Comparison of ENCODE assay signal across 7 cellular contexts in the genomic region with DNA sequence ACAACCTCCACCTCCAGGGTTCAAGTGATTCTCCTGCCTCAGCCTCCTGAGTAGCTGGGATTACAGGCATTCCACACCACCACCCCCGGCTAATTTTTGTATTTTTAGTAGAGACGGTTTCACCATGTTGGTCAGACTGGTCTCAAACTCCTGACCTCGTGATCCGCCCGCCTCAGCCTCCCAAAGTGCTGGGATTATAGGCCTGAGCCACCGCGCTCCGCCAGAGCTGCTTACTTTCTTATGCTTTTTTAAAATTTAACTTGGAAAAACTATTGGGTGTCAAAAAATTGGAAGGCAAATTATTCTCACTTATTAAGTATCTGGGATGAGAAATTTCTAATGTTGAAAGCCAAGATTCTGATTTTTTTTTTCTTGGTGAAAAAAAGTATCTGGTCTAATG. TPM values are rescaled to one million over a fixed set of nuclear protein-coding genes. Genes with fewer than 3 reads are reported as not detected.
DNase-seq lines count a peak whose midpoint lies in the region; TF ChIP-seq lines count a peak whose summit lies in the region.
"Not testable (repeated sequence)": the region's sequence is repeated elsewhere in the genome, so short reads cannot be mapped to it uniquely, and the experiment has no call there.

No MANE protein-coding gene starts in this region.

- not testable (repeated sequence) for H4K91ac ChIP-seq in mesenchymal stem cell (ENCODE audit: low read length)

- H4K8ac ChIP-seq in mesenchymal stem cell (ENCODE audit: low read length): not testable (repeated sequence)

- peaks cover 30% of the 10 kb centered on the region for H3K36me3 Mint-ChIP-seq in HFFc6 (ENCODE audit: low read depth)

- H3F3A ChIP-seq in smooth muscle cell (ENCODE audit: low read depth): peaks cover 71% of the 10 kb centered on the region

- not testable (repeated sequence) for H3K4me2 ChIP-seq in mesenchymal stem cell (ENCODE audit: low read length, poor library complexity, severe bottlenecking)
- peak overlapping the region; percentile 67 for H3K4me2 ChIP-seq in smooth muscle cell

- WGBS in mesenchymal stem cell: 97% methylated on average over 8 of the region's 8 CpGs
- 68% methylated on average over 8 of the region's 8 CpGs for WGBS in smooth muscle cell (ENCODE audit: low lambda C conversion rate)
- WGBS in tibial nerve, 2 donors: 60 to 68% methylated on average over 8 of the region's 8 CpGs

- DNase-seq in HFFc6; left ventricle myocardium inferior; mesenchymal stem cell; smooth muscle cell (lab: John Stamatoyannopoulos, UW; ENCODE audit: unreplicated experiment); tibial nerve (ENCODE audit: low spot score in 2 of 2): not testable (repeated sequence)
- peak in 2 of 10 donors; percentile 15 to 21 for DNase-seq in dorsolateral prefrontal cortex
- DNase-seq in posterior vena cava (ENCODE audit: low spot score): peak; percentile 80

- H3K27ac ChIP-seq in dorsolateral prefrontal cortex: peak overlapping the region in 33 of 59 donors; percentile 16 to 99 (median 94)
- H3K27ac ChIP-seq in left ventricle myocardium inferior (replicated peaks): peak overlapping the region; percentile 93
- H3K27ac ChIP-seq in mesenchymal stem cell (ENCODE audit: low read length, poor library complexity, severe bottlenecking): peak overlapping the region; percentile 96
- peak overlapping the region; percentile 70 for H3K27ac ChIP-seq in smooth muscle cell (ENCODE audit: low read depth)
- H3K27ac ChIP-seq in tibial nerve: peak overlapping the region; percentile 0 to 99 (median 52)

- H3K4me1 ChIP-seq in left ventricle myocardium inferior (peaks cover 65% of the 10 kb centered on the region), mesenchymal stem cell (ENCODE audit: control insufficient read depth, insufficient read depth, low read depth, low read length) (peaks cover 21% of the 10 kb centered on the region), smooth muscle cell (ENCODE audit: low read depth) (peaks cover 25% of the 10 kb centered on the region), tibial nerve (peaks cover 0 to 56% (median 33%) of the 10 kb centered on the region in 4 donors)

- H3K79me2 ChIP-seq in smooth muscle cell (ENCODE audit: low read depth): not testable (repeated sequence)

- not testable (repeated sequence) for H3K27me3 ChIP-seq in dorsolateral prefrontal cortex; left ventricle myocardium inferior (ENCODE audit: low read depth); mesenchymal stem cell (ENCODE audit: control insufficient read depth in 1 of 2, insufficient read depth in 1 of 2, low read length in 2 of 2); smooth muscle cell (ENCODE audit: low read depth); tibial nerve

- H3K4me1 Mint-ChIP-seq in HFFc6 (ENCODE audit: low read depth): peaks cover 52% of the 10 kb centered on the region

- H3K79me1 ChIP-seq in mesenchymal stem cell (replicated peaks; ENCODE audit: low read length, poor library complexity, severe bottlenecking): peaks cover 16% of the 10 kb centered on the region

- H3K18ac ChIP-seq in mesenchymal stem cell (ENCODE audit: low read depth in 1 of 2, low read length in 2 of 2): not testable (repeated sequence)

- TF ChIP-seq CTCF in HFFc6 (IDR thresholded peaks at IDR 0.05); dorsolateral prefrontal cortex (IDR thresholded peaks at IDR 0.05 in 54 of 56, conservative IDR thresholded peaks at IDR 0.05 in 2 of 56; ENCODE audit: low read depth in 1 of 56, partially characterized antibody in 56 of 56); left ventricle myocardium inferior (IDR thresholded peaks at IDR 0.05; ENCODE audit: borderline replicate concordance); smooth muscle cell (IDR thresholded peaks at IDR 0.05; ENCODE audit: borderline replicate concordance, insufficient read depth, poor library complexity, severe bottlenecking); tibial nerve (IDR thresholded peaks at IDR 0.05): not testable (repeated sequence)

- not testable (repeated sequence) for H3K14ac ChIP-seq in mesenchymal stem cell (ENCODE audit: low read length in 2 of 2)

- H3K9me3 ChIP-seq in left ventricle myocardium inferior (replicated peaks); mesenchymal stem cell (ENCODE audit: control insufficient read depth, low read length); smooth muscle cell (replicated peaks; ENCODE audit: low read depth); tibial nerve: not testable (repeated sequence)

- not testable (repeated sequence) for H3K9me3 Mint-ChIP-seq in HFFc6

- H4K20me1 ChIP-seq in smooth muscle cell (ENCODE audit: low read depth): peaks cover 46% of the 10 kb centered on the region

- H3K4me3 ChIP-seq in dorsolateral prefrontal cortex; left ventricle myocardium inferior; mesenchymal stem cell (ENCODE audit: insufficient read depth in 1 of 2, low read depth in 1 of 2, low read length in 2 of 2); smooth muscle cell; tibial nerve: not testable (repeated sequence)

- H2AFZ ChIP-seq in mesenchymal stem cell (ENCODE audit: low read depth, low read length); smooth muscle cell (ENCODE audit: low read depth): not testable (repeated sequence)

- peaks cover 47% of the 10 kb centered on the region for H3K36me3 ChIP-seq in left ventricle myocardium inferior
- peaks cover 28 to 43% of the 10 kb centered on the region in 2 experiments for H3K36me3 ChIP-seq in mesenchymal stem cell (ENCODE audit: control insufficient read depth in 1 of 2, insufficient read depth in 2 of 2, low read depth in 1 of 2, low read length in 2 of 2)
- H3K36me3 ChIP-seq in smooth muscle cell (ENCODE audit: low read depth): peaks cover 11% of the 10 kb centered on the region
- peaks cover 0 to 40% (median 0%) of the 10 kb centered on the region in 3 donors for H3K36me3 ChIP-seq in tibial nerve

- H3K23ac ChIP-seq in mesenchymal stem cell (ENCODE audit: low read length in 2 of 2): not testable (repeated sequence)

- not testable (repeated sequence) for H2BK5ac ChIP-seq in mesenchymal stem cell (ENCODE audit: low read depth, low read length, poor library complexity, severe bottlenecking)

- not testable (repeated sequence) for H2BK12ac ChIP-seq in mesenchymal stem cell (ENCODE audit: low read length in 2 of 2)

- H3K9ac ChIP-seq in mesenchymal stem cell (ENCODE audit: low read length): peak overlapping the region; percentile 66
- not testable (repeated sequence) for H3K9ac ChIP-seq in smooth muscle cell (ENCODE audit: low read depth)

- H2AK5ac ChIP-seq in mesenchymal stem cell (ENCODE audit: low read length, severe bottlenecking): not testable (repeated sequence)

- H2BK15ac ChIP-seq in mesenchymal stem cell (ENCODE audit: low read depth, poor library complexity, severe bottlenecking): not testable (repeated sequence)

- H3K27ac Mint-ChIP-seq in HFFc6: peak overlapping the region; percentile 66; the same call in 1 of the 2 replicates

- intact Hi-C loops in dorsolateral prefrontal cortex (cut with DNase I); left ventricle myocardium inferior (cut with micrococcal nuclease); posterior vena cava (cut with DNase I): not testable (repeated sequence)

- not testable (repeated sequence) for TF ChIP-seq EP300 in tibial nerve (IDR thresholded peaks at IDR 0.05)

- not testable (repeated sequence) for H3K4ac ChIP-seq in mesenchymal stem cell (ENCODE audit: low read depth in 1 of 2, low read length in 2 of 2)

- H3K4me3 Mint-ChIP-seq in HFFc6: not testable (repeated sequence)

- TF ChIP-seq POLR2A in tibial nerve (IDR thresholded peaks at IDR 0.05): not testable (repeated sequence)

- not testable (repeated sequence) for H2BK120ac ChIP-seq in mesenchymal stem cell (ENCODE audit: low read depth, low read length)

- not testable (repeated sequence) for H3K27me3 Mint-ChIP-seq in HFFc6 (ENCODE audit: insufficient read depth)

RNA-seq across cellular contexts. Expression of gene PHLDB1, which starts 3.7 kb away (rescaled TPM):
- total RNA-seq in HFFc6 (2021; fragmentation: NEBNext Ultra II Directional; extraction: Animal tissue kit (Norgen Biotek cat#: 25700)): 100 to 1,000 TPM; 106 to 121 (median 114) TPM
- total RNA-seq in dorsolateral prefrontal cortex (100 to 1,000 TPM in 117 of 120 experiments, 10 to 100 TPM in 3; 68.2 to 983 (median 256) TPM), left ventricle myocardium inferior (102 TPM), posterior vena cava (100 to 1,000 TPM; 155 to 201 TPM), smooth muscle cell (89.0 and 112 TPM in 2 replicates), tibial nerve (100 to 1,000 TPM; 299 to 365 (median 323) TPM)
- polyA plus RNA-seq in mesenchymal stem cell (2013, experiment 1 of 2): 124 TPM
- 114 TPM for polyA plus RNA-seq in mesenchymal stem cell (2013, experiment 2 of 2)
- 86.0 and 103 TPM in 2 replicates for polyA plus RNA-seq in smooth muscle cell

RNA-seq across cellular contexts. Expression of gene ARCN1, which starts 31.5 kb away (rescaled TPM):
- 100 to 1,000 TPM; 271 to 331 (median 319) TPM for total RNA-seq in HFFc6 (2021; fragmentation: NEBNext Ultra II Directional; extraction: Animal tissue kit (Norgen Biotek cat#: 25700))
- total RNA-seq in dorsolateral prefrontal cortex (100 to 1,000 TPM in 36 of 120 experiments, 10 to 100 TPM in 84; 67.9 to 122 (median 95.9) TPM), left ventricle myocardium inferior (99.4 TPM), posterior vena cava (100 to 1,000 TPM; 148 to 176 TPM), smooth muscle cell (314 and 331 TPM in 2 replicates), tibial nerve (10 to 100 TPM; 74.3 to 94.8 (median 88.5) TPM)
- polyA plus RNA-seq in mesenchymal stem cell (2013, experiment 1 of 2): 251 TPM
- 261 TPM for polyA plus RNA-seq in mesenchymal stem cell (2013, experiment 2 of 2)
- polyA plus RNA-seq in smooth muscle cell: 228 and 285 TPM in 2 replicates

RNA-seq across cellular contexts. Expression of gene IFT46, which starts 38.0 kb away (rescaled TPM):
- total RNA-seq in HFFc6 (2021; fragmentation: NEBNext Ultra II Directional; extraction: Animal tissue kit (Norgen Biotek cat#: 25700)): 10 to 100 TPM; 17.3 to 22.4 (median 20.2) TPM
- total RNA-seq in dorsolateral prefrontal cortex (10 to 100 TPM; 28.5 to 49.1 (median 37.4) TPM), left ventricle myocardium inferior (26.0 TPM), posterior vena cava (10 to 100 TPM; 15.9 TPM), smooth muscle cell (31.6 and 52.3 TPM in 2 replicates), tibial nerve (10 to 100 TPM; 30.3 to 44.4 (median 35.4) TPM)
- 19.2 TPM for polyA plus RNA-seq in mesenchymal stem cell (2013, experiment 1 of 2)
- 18.5 TPM for polyA plus RNA-seq in mesenchymal stem cell (2013, experiment 2 of 2)
- polyA plus RNA-seq in smooth muscle cell: 11.9 and 12.8 TPM in 2 replicates
